Comparison of ENCODE assay signal across 2 cellular contexts in the genomic region with DNA sequence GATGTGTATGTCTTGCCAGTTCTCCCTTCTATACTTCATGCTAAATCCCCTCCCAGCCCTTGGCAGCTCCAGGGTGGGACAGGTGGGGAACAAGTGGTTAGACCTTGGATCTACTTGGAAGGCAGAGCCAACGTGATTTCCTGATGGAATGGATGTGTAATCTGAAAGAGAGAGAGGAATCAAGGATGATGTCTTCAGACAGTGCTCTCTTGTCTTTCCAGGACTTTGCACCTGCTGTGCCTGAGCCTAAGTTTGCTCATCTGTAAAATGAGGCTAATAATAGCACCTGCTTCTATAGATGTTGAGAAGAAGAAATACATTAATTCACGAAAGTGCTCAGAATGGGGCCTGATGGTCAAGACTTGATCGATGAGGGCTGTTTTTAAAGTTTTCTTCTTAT.
TF ChIP-seq lines count a peak whose summit lies in the region.

No MANE protein-coding gene starts in this region.

TF ChIP-seq in IMR-90, 13 proteins besides CTCF, POLR2A, EP300 and RAD21:
- TF ChIP-seq MAZ (IDR thresholded peaks at IDR 0.05; ENCODE audit: borderline replicate concordance, low read depth, low read length): no peak
- no peak for TF ChIP-seq RCOR1 (IDR thresholded peaks at IDR 0.05; ENCODE audit: insufficient replicate concordance, low read length)
- no peak for TF ChIP-seq FOS (IDR thresholded peaks at IDR 0.05; ENCODE audit: low read depth, low read length)
- TF ChIP-seq BHLHE40 (IDR thresholded peaks at IDR 0.05; ENCODE audit: low read depth, low read length): no peak
- TF ChIP-seq RFX5 (IDR thresholded peaks at IDR 0.05; ENCODE audit: low read depth, low read length): no peak
- no peak for TF ChIP-seq NFE2L2 (IDR thresholded peaks at IDR 0.05; ENCODE audit: low read depth, low read length)

TF ChIP-seq in GM12878, 131 proteins besides CTCF, POLR2A, EP300 and RAD21:
- TF ChIP-seq YBX1 (IDR thresholded peaks at IDR 0.05) (no peak), MXI1 (IDR thresholded peaks at IDR 0.05; ENCODE audit: low read depth, low read length) (no peak), NFIC (IDR thresholded peaks at IDR 0.05; ENCODE audit: low read depth, low read length) (no peak), PAX5 (IDR thresholded peaks at IDR 0.05; ENCODE audit: borderline replicate concordance, low read depth, low read length) (no peak), CHD2 (IDR thresholded peaks at IDR 0.05; ENCODE audit: borderline replicate concordance, low read depth, low read length) (no peak), NR2C1 (IDR thresholded peaks at IDR 0.05) (no peak), SMC3 (IDR thresholded peaks at IDR 0.05; ENCODE audit: borderline replicate concordance, low read length) (no peak), FOXM1 (IDR thresholded peaks at IDR 0.05; ENCODE audit: low read depth, low read length) (no peak), POLR2AphosphoS2 (IDR thresholded peaks at IDR 0.05; ENCODE audit: low read depth, low read length) (no peak), HDAC6 (IDR thresholded peaks at IDR 0.05; ENCODE audit: unreplicated experiment) (no peak), KAT2A (conservative IDR thresholded peaks at IDR 0.05; ENCODE audit: control insufficient read depth, low read depth, low read length) (no peak)
- TF ChIP-seq, protein P1, sequence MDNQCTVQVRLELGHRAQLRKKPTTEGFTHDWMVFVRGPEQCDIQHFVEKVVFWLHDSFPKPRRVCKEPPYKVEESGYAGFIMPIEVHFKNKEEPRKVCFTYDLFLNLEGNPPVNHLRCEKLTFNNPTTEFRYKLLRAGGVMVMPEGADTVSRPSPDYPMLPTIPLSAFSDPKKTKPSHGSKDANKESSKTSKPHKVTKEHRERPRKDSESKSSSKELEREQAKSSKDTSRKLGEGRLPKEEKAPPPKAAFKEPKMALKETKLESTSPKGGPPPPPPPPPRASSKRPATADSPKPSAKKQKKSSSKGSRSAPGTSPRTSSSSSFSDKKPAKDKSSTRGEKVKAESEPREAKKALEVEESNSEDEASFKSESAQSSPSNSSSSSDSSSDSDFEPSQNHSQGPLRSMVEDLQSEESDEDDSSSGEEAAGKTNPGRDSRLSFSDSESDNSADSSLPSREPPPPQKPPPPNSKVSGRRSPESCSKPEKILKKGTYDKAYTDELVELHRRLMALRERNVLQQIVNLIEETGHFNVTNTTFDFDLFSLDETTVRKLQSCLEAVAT (IDR thresholded peaks at IDR 0.05): no peak
- TF ChIP-seq, protein P2, sequence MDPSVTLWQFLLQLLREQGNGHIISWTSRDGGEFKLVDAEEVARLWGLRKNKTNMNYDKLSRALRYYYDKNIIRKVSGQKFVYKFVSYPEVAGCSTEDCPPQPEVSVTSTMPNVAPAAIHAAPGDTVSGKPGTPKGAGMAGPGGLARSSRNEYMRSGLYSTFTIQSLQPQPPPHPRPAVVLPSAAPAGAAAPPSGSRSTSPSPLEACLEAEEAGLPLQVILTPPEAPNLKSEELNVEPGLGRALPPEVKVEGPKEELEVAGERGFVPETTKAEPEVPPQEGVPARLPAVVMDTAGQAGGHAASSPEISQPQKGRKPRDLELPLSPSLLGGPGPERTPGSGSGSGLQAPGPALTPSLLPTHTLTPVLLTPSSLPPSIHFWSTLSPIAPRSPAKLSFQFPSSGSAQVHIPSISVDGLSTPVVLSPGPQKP (IDR thresholded peaks at IDR 0.05; ENCODE audit: low read depth, low read length): no peak
- TF ChIP-seq, protein P3, sequence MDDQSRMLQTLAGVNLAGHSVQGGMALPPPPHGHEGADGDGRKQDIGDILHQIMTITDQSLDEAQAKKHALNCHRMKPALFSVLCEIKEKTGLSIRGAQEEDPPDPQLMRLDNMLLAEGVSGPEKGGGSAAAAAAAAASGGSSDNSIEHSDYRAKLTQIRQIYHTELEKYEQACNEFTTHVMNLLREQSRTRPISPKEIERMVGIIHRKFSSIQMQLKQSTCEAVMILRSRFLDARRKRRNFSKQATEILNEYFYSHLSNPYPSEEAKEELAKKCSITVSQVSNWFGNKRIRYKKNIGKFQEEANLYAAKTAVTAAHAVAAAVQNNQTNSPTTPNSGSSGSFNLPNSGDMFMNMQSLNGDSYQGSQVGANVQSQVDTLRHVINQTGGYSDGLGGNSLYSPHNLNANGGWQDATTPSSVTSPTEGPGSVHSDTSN (IDR thresholded peaks at IDR 0.05; ENCODE audit: insufficient replicate concordance, low read depth, low read length): no peak
TF ChIP-seq in GM12878: peak in this region for 0.
